ENCODE assay signal across 8 cellular contexts in the genomic region with DNA sequence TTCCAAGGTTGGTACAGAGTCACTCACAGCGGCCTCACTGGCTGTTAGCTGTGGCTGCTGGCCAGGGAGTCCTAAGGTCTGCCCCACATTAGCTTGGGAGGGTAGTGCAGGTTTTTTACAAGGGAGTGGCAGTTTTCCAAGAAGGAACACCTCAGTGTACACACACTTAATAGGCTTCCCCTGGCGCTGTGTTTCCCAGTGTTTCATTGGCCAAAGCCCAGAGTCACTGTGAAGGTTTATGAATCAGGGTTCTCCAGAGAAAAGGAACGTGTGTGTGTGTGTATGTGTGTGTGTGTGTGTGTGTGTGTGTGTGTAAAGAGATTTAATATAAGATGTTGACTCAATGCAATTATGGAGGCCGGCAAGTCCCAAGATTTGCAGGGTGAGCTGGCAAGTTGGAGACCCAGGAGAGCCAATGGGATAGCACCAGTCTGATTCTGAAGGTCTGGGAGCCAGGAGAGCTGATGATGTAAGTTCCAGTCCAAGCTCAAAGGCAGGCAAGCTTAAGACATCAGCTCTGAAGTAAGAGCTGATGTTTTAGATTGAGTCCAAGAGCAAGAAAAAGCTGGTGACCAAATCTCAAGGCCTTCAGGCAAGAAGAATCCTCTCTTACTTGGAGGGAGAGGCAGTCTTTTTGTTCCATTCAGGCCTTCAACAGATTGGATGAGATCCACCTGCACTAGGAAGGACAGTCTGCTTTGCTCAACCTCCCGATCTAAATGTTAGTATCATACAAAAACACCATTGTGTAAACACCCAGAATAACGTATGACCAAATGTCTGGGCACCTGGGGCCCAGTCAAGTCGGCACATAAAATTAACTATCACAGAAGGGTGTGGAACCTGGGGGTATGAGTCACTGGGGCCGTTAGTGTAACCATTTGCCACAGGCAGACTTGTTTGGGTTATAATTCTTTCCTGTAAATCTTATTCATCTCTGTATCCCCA.
DNase-seq lines count a peak whose midpoint lies in the region; ATAC-seq and TF ChIP-seq lines count a peak whose summit lies in the region.

No MANE protein-coding gene starts in this region.

- intact Hi-C loops in posterior vena cava (cut with DNase I): no loop called here

- no peaks in the 10 kb centered on the region for H3K79me2 ChIP-seq in neural progenitor cell (ENCODE audit: low read depth)

- peaks cover 16% of the 10 kb centered on the region for H3K36me3 Mint-ChIP-seq in T-helper 1 cell treated with Interleukin-12 subunit alpha and Interleukin-12 subunit beta and Interleukin-4 antibody, amounts not matched to agents 30 μg/mL and 1 μg/mL, for 36 hours (ENCODE audit: low read depth)
- H3K36me3 Mint-ChIP-seq in neural progenitor cell: no peaks in the 10 kb centered on the region

- H3F3A ChIP-seq in neural progenitor cell (ENCODE audit: low read depth): no peaks in the 10 kb centered on the region

- H3K27ac Mint-ChIP-seq in T-helper 1 cell treated with Interleukin-12 subunit alpha and Interleukin-12 subunit beta and Interleukin-4 antibody, amounts not matched to agents 30 μg/mL and 1 μg/mL, for 36 hours: peak overlapping the region; percentile 88
- no peak overlapping the region for H3K27ac Mint-ChIP-seq in neural progenitor cell

- no peak for ATAC-seq in GM18861 (IDR thresholded peaks at IDR 0.05; ENCODE audit: unreplicated experiment)

- DNase-seq in GOT3 (lab: John Stamatoyannopoulos, UW): peak; percentile 34
- DNase-seq in middle frontal gyrus (ENCODE audit: extremely low spot score, low spot score): no peak
- no peak for DNase-seq in neural progenitor cell (ENCODE audit: low spot score)
- DNase-seq in posterior vena cava (ENCODE audit: low spot score): no peak

- H3K4me1 Mint-ChIP-seq in T-helper 1 cell treated with Interleukin-12 subunit alpha and Interleukin-12 subunit beta and Interleukin-4 antibody, amounts not matched to agents 30 μg/mL and 1 μg/mL, for 36 hours (ENCODE audit: low read depth): peaks cover 56% of the 10 kb centered on the region
- H3K4me1 Mint-ChIP-seq in neural progenitor cell: peaks cover 7% of the 10 kb centered on the region

- no peak for TF ChIP-seq CTCF in neural progenitor cell (IDR thresholded peaks at IDR 0.05)

- no peaks in the 10 kb centered on the region for H3K27me3 ChIP-seq in duodenal mucosa (ENCODE audit: control insufficient read depth in 1 of 2, insufficient read depth in 2 of 2, low read length in 2 of 2)
- no peaks in the 10 kb centered on the region for H3K27me3 ChIP-seq in skeletal muscle satellite cell (ENCODE audit: control insufficient read depth, insufficient read depth, low read length)
- no peaks in the 10 kb centered on the region for H3K27me3 ChIP-seq in neural progenitor cell

- H3K9ac ChIP-seq in duodenal mucosa (ENCODE audit: low read depth in 1 of 2, low read length in 2 of 2) (no peak overlapping the region), skeletal muscle satellite cell (ENCODE audit: low read depth, low read length) (no peak overlapping the region), neural progenitor cell (no peak overlapping the region)

- no peaks in the 10 kb centered on the region for H3K9me3 ChIP-seq in duodenal mucosa (ENCODE audit: control insufficient read depth in 1 of 2, low read length in 2 of 2)
- no peaks in the 10 kb centered on the region for H3K9me3 ChIP-seq in skeletal muscle satellite cell (replicated peaks; ENCODE audit: low read length)
- no peaks in the 10 kb centered on the region for H3K9me3 ChIP-seq in neural progenitor cell (ENCODE audit: low read depth)

- H3K4me3 Mint-ChIP-seq in T-helper 1 cell treated with Interleukin-12 subunit alpha and Interleukin-12 subunit beta and Interleukin-4 antibody, amounts not matched to agents 30 μg/mL and 1 μg/mL, for 36 hours: peak overlapping the region; percentile 61
- H3K4me3 Mint-ChIP-seq in neural progenitor cell: no peak overlapping the region

- H3K4me2 ChIP-seq in skeletal muscle satellite cell (ENCODE audit: low read length): peak overlapping the region; percentile 9
- H3K4me2 ChIP-seq in neural progenitor cell: no peak overlapping the region

- H3K27me3 Mint-ChIP-seq in T-helper 1 cell treated with Interleukin-12 subunit alpha and Interleukin-12 subunit beta and Interleukin-4 antibody, amounts not matched to agents 30 μg/mL and 1 μg/mL, for 36 hours (ENCODE audit: low read depth): no peaks in the 10 kb centered on the region
- peaks cover 2% of the 10 kb centered on the region for H3K27me3 Mint-ChIP-seq in neural progenitor cell (ENCODE audit: insufficient read depth, low read depth)

- peak overlapping the region in 1 of 2 donors; percentile 41 for H3K4me3 ChIP-seq in duodenal mucosa (ENCODE audit: low read depth in 1 of 2, low read length in 2 of 2)
- H3K4me3 ChIP-seq in skeletal muscle satellite cell (ENCODE audit: low read length): no peak overlapping the region
- no peak overlapping the region for H3K4me3 ChIP-seq in neural progenitor cell

- H3K27ac ChIP-seq in duodenal mucosa (ENCODE audit: low read depth, low read length): peak overlapping the region; percentile 44
- no peak overlapping the region for H3K27ac ChIP-seq in neural progenitor cell

- no peaks in the 10 kb centered on the region for H4K20me1 ChIP-seq in neural progenitor cell (ENCODE audit: low read depth)

- peaks cover 33% of the 10 kb centered on the region in 2 donors for H3K4me1 ChIP-seq in duodenal mucosa (ENCODE audit: control insufficient read depth in 1 of 2, insufficient read depth in 2 of 2, low read length in 2 of 2)
- H3K4me1 ChIP-seq in skeletal muscle satellite cell (ENCODE audit: control insufficient read depth, insufficient read depth, low read length): peaks cover 57% of the 10 kb centered on the region
- no peaks in the 10 kb centered on the region for H3K4me1 ChIP-seq in neural progenitor cell

- no peak overlapping the region for H2AFZ ChIP-seq in neural progenitor cell (replicated peaks)

- H3K9me3 Mint-ChIP-seq in T-helper 1 cell treated with Interleukin-12 subunit alpha and Interleukin-12 subunit beta and Interleukin-4 antibody, amounts not matched to agents 30 μg/mL and 1 μg/mL, for 36 hours: no peaks in the 10 kb centered on the region
- no peaks in the 10 kb centered on the region for H3K9me3 Mint-ChIP-seq in neural progenitor cell

- H3K36me3 ChIP-seq in duodenal mucosa (ENCODE audit: control insufficient read depth in 1 of 2, insufficient read depth in 2 of 2, low read length in 2 of 2) (no peaks in the 10 kb centered on the region), skeletal muscle satellite cell (ENCODE audit: insufficient read depth, low read length) (no peaks in the 10 kb centered on the region), neural progenitor cell (no peaks in the 10 kb centered on the region)
